Comparison of ENCODE assay signal across 8 cellular contexts in the genomic region with DNA sequence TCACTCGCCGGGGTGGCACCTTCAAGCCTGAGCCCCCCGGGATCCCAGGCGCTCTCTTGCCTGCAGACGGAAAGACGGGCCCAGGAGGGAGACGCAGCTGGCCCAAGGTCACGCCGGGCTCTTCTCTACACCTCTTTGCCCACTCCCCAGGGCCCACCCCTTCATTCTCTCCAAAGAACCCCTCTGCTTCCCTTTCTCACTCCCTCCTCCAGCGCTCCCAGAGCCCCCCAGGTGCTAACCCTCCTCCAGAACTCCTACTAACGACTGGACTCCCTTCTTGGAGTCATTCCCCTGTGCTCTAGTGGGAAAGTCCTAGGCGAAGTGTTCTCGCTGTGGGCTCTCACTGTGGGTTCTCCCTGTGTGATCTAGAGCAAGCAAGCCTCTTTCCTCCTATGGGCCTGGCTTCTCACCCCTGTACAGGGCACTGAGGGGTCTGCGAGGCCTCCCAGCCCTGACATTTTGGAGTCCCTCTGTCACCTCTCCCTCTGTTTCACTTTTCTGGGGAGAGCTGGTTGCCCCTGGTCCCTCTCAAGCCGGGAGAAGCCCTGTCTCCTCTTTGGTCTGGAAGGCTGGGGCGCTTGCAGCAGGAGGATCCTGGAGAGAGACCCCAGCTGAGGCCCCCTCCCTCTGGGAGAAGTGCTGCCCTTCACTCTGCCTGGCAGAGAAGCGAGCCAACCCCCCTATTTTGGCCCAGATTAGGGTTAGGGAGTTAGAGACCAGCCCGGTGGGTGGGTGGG. TPM values are rescaled to one million over a fixed set of nuclear protein-coding genes. Genes with fewer than 3 reads are reported as not detected.
DNase-seq lines count a peak whose midpoint lies in the region; ATAC-seq and TF ChIP-seq lines count a peak whose summit lies in the region.

No MANE protein-coding gene starts in this region.

- no peak for TF ChIP-seq CTCF in AG10803 (conservative IDR thresholded peaks at IDR 0.05; ENCODE audit: low read length)
- no peak for TF ChIP-seq CTCF in liver (IDR thresholded peaks at IDR 0.05; ENCODE audit: low read depth, low read length, missing input control)
- TF ChIP-seq CTCF in type B pancreatic cell (conservative IDR thresholded peaks at IDR 0.05), result no peak

- H3K36me3 Mint-ChIP-seq in type B pancreatic cell, result no peaks in the 10 kb centered on the region

- H3K4me3 ChIP-seq in AG10803 (ENCODE audit: low read length) (peak overlapping the region; percentile 76), liver (ENCODE audit: low read depth in 1 of 3, low read length in 3 of 3) (peak overlapping the region; percentile 88 to 96 (median 88))

- WGBS in liver, result 7% methylated on average over 18 of the region's 18 CpGs

- peaks cover 55% of the 10 kb centered on the region for H3K4me1 Mint-ChIP-seq in type B pancreatic cell (ENCODE audit: unreplicated experiment)

- H3K36me3 ChIP-seq in liver (ENCODE audit: control insufficient read depth in 4 of 4, insufficient read depth in 3 of 4, low read depth in 1 of 4, low read length in 3 of 4), result peaks cover 0 to 5% (median 0%) of the 10 kb centered on the region in 4 donors

- peak; percentile 17 for ATAC-seq in HG03135 (IDR thresholded peaks at IDR 0.05; ENCODE audit: unreplicated experiment)

- H3K9ac ChIP-seq in liver (ENCODE audit: low read depth in 1 of 2, low read length in 2 of 2), result peak overlapping the region; percentile 98 to 99

- peaks cover 24 to 72% (median 49%) of the 10 kb centered on the region in 4 donors for H3K4me1 ChIP-seq in liver (ENCODE audit: control insufficient read depth in 4 of 4, insufficient read depth in 4 of 4, low read length in 3 of 4)

- H3K27me3 Mint-ChIP-seq in type B pancreatic cell, result peaks cover 54% of the 10 kb centered on the region

- peak overlapping the region; percentile 99 for H3K4me3 Mint-ChIP-seq in type B pancreatic cell

- H3K27ac Mint-ChIP-seq in type B pancreatic cell, result peak overlapping the region; percentile 89

- no peaks in the 10 kb centered on the region for H3K9me3 ChIP-seq in liver (ENCODE audit: control insufficient read depth in 4 of 4, low read length in 3 of 4)

- TF ChIP-seq RAD21 in liver (IDR thresholded peaks at IDR 0.05), result peak in 1 of 2 donors; percentile 4

- peak overlapping the region; percentile 15 for H3K27ac ChIP-seq in angular gyrus (ENCODE audit: low read depth, low read length)
- H3K27ac ChIP-seq in liver (ENCODE audit: low read depth in 1 of 2, low read length in 2 of 2), result peak overlapping the region; percentile 93 to 95

- DNase-seq in AG10803 (ENCODE audit: low read depth), result no peak
- DNase-seq in type B pancreatic cell (ENCODE audit: extremely low spot score, unreplicated experiment), result no peak
- no peak for DNase-seq in SW480 (ENCODE audit: low spot score)
- no peak for DNase-seq in islet precursor cell
- no peak for DNase-seq in cerebellum (ENCODE audit: low spot score)

- no peaks in the 10 kb centered on the region for H3K9me3 Mint-ChIP-seq in type B pancreatic cell

- no peaks in the 10 kb centered on the region for H3K27me3 ChIP-seq in liver (ENCODE audit: control insufficient read depth in 4 of 4, insufficient read depth in 4 of 4, low read length in 3 of 4)

TF ChIP-seq in liver, 16 proteins besides CTCF, POLR2A, EP300 and RAD21:
- no peak for TF ChIP-seq YY1 (IDR thresholded peaks at IDR 0.05)
- TF ChIP-seq EGR1 (IDR thresholded peaks at IDR 0.05; ENCODE audit: low read depth in 2 of 2), result no peak
- TF ChIP-seq, protein P1, sequence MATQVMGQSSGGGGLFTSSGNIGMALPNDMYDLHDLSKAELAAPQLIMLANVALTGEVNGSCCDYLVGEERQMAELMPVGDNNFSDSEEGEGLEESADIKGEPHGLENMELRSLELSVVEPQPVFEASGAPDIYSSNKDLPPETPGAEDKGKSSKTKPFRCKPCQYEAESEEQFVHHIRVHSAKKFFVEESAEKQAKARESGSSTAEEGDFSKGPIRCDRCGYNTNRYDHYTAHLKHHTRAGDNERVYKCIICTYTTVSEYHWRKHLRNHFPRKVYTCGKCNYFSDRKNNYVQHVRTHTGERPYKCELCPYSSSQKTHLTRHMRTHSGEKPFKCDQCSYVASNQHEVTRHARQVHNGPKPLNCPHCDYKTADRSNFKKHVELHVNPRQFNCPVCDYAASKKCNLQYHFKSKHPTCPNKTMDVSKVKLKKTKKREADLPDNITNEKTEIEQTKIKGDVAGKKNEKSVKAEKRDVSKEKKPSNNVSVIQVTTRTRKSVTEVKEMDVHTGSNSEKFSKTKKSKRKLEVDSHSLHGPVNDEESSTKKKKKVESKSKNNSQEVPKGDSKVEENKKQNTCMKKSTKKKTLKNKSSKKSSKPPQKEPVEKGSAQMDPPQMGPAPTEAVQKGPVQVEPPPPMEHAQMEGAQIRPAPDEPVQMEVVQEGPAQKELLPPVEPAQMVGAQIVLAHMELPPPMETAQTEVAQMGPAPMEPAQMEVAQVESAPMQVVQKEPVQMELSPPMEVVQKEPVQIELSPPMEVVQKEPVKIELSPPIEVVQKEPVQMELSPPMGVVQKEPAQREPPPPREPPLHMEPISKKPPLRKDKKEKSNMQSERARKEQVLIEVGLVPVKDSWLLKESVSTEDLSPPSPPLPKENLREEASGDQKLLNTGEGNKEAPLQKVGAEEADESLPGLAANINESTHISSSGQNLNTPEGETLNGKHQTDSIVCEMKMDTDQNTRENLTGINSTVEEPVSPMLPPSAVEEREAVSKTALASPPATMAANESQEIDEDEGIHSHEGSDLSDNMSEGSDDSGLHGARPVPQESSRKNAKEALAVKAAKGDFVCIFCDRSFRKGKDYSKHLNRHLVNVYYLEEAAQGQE (IDR thresholded peaks at IDR 0.05), result no peak
- TF ChIP-seq GABPA (IDR thresholded peaks at IDR 0.05 in 1 of 2, conservative IDR thresholded peaks at IDR 0.05 in 1 of 2), result no peak
- no peak for TF ChIP-seq HNF4A (conservative IDR thresholded peaks at IDR 0.05)
- no peak for TF ChIP-seq HNF4G (IDR thresholded peaks at IDR 0.05)
- TF ChIP-seq TAF1 (conservative IDR thresholded peaks at IDR 0.05), result no peak
- TF ChIP-seq FOXA1 (IDR thresholded peaks at IDR 0.05), result no peak
- TF ChIP-seq, protein P2, sequence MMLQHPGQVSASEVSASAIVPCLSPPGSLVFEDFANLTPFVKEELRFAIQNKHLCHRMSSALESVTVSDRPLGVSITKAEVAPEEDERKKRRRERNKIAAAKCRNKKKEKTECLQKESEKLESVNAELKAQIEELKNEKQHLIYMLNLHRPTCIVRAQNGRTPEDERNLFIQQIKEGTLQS (IDR thresholded peaks at IDR 0.05), result no peak
- no peak for TF ChIP-seq RXRA (IDR thresholded peaks at IDR 0.05)
- TF ChIP-seq, protein P3, sequence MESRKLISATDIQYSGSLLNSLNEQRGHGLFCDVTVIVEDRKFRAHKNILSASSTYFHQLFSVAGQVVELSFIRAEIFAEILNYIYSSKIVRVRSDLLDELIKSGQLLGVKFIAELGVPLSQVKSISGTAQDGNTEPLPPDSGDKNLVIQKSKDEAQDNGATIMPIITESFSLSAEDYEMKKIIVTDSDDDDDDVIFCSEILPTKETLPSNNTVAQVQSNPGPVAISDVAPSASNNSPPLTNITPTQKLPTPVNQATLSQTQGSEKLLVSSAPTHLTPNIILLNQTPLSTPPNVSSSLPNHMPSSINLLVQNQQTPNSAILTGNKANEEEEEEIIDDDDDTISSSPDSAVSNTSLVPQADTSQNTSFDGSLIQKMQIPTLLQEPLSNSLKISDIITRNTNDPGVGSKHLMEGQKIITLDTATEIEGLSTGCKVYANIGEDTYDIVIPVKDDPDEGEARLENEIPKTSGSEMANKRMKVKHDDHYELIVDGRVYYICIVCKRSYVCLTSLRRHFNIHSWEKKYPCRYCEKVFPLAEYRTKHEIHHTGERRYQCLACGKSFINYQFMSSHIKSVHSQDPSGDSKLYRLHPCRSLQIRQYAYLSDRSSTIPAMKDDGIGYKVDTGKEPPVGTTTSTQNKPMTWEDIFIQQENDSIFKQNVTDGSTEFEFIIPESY (IDR thresholded peaks at IDR 0.05), result no peak
- TF ChIP-seq FOXA2 (IDR thresholded peaks at IDR 0.05), result no peak
- no peak for TF ChIP-seq JUND (IDR thresholded peaks at IDR 0.05)
- TF ChIP-seq, protein P4, sequence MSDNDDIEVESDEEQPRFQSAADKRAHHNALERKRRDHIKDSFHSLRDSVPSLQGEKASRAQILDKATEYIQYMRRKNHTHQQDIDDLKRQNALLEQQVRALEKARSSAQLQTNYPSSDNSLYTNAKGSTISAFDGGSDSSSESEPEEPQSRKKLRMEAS (IDR thresholded peaks at IDR 0.05), result no peak
- no peak for TF ChIP-seq NR2F2 (IDR thresholded peaks at IDR 0.05)
- no peak for TF ChIP-seq SP1 (IDR thresholded peaks at IDR 0.05)

RNA-seq across cellular contexts. Expression of a gene that starts 0.9 kb away (rescaled TPM):
- total RNA-seq in liver (10 to 100 TPM; 15.0 to 89.4 TPM), type B pancreatic cell (ENCODE audit: low replicate concordance) (17.1 and 67.5 TPM in 2 replicates), cerebellum (3.0 TPM)
- 100 to 1,000 TPM in 1 of 2 donors, 10 to 100 TPM in 1; 74.6 to 151 TPM for polyA plus RNA-seq in liver

RNA-seq across cellular contexts. Expression of a gene that starts 28.2 kb away (rescaled TPM):
- total RNA-seq in liver (not detected), type B pancreatic cell (ENCODE audit: low replicate concordance) (1.4 and 4.3 TPM in 2 replicates), cerebellum (0.27 TPM)
- polyA plus RNA-seq in liver, result not detected
